8 cellular contexts compared by ENCODE assay signal in genomic region chr17:50200447-50201225, GRCh38. TPM values are rescaled to one million over a fixed set of nuclear protein-coding genes. Genes with fewer than 3 reads are reported as not detected.
A peak's percentile ranks its signal among the peaks of the same experiment; 100 is the strongest.
DNase-seq lines count a peak whose midpoint lies in the region; ATAC-seq and TF ChIP-seq lines count a peak whose summit lies in the region.

No MANE protein-coding gene starts in this region.

- peak overlapping the region; percentile 36 for H3K4me3 ChIP-seq in colonic mucosa

- H3K27me3 ChIP-seq in colonic mucosa, result peaks cover 17% of the 10 kb centered on the region

- peak overlapping the region; percentile 74 for H3K9ac ChIP-seq in colonic mucosa (ENCODE audit: low read depth in 2 of 2, low read length in 2 of 2)

- H3K27ac ChIP-seq in colonic mucosa, result peak overlapping the region; percentile 87

- H3K4me1 ChIP-seq in colonic mucosa, result peaks cover 3% of the 10 kb centered on the region

- DNase-seq in NCI-H460 (ENCODE audit: extremely low read depth, low read depth) (peak; percentile 73), colonic mucosa (peak; percentile 92), left lobe of liver (ENCODE audit: low spot score) (peak; percentile 87)
- DNase-seq in activated CD4-positive, alpha-beta T cell treated with anti-CD3 and anti-CD28 coated beads for 48 hours, result peak; percentile 89
- DNase-seq in stimulated activated CD4-positive, alpha-beta T cell treated with anti-CD3 and anti-CD28 coated beads, Interleukin-2, amount 100 ng/mL, for 24 hours, result peak; percentile 83 to 86

- no peaks in the 10 kb centered on the region for H3K9me3 ChIP-seq in colonic mucosa

- intact Hi-C loops in colonic mucosa (cut with DNase I), result loop anchor here (1.0 to 2.0 kb wide), 2 partner anchors 72 to 97 kb away; no protein-coding TSS in a partner anchor

- peak; percentile 94 for TF ChIP-seq CTCF in GM12872 (IDR thresholded peaks at IDR 0.05; ENCODE audit: insufficient read depth, low read depth, low read length)
- TF ChIP-seq CTCF in colonic mucosa (IDR thresholded peaks at IDR 0.05), result peak; percentile 100

- no peaks in the 10 kb centered on the region for H3K36me3 ChIP-seq in colonic mucosa

- ATAC-seq in HG03045 (IDR thresholded peaks at IDR 0.05; ENCODE audit: unreplicated experiment), result peak; percentile 56
- ATAC-seq in left lobe of liver, result peak; percentile 86
- ATAC-seq in GM21381 (IDR thresholded peaks at IDR 0.05; ENCODE audit: unreplicated experiment), result no peak

RNA-seq across cellular contexts. Expression of gene COL1A1, which starts 0.8 kb away (rescaled TPM):
- 0.66 and 1.2 TPM in 2 replicates for total RNA-seq in NCI-H460 (2014; rRNA removed; shearing (Covaris generic))
- polyA plus RNA-seq in NCI-H460 (2014; cell fraction: nucleus; rRNA removed), result 21.2 and 24.9 TPM in 2 replicates
- total RNA-seq in colonic mucosa (100 to 1,000 TPM in 1 of 2 donors, 10 to 100 TPM in 1; 74.7 to 127 TPM), left lobe of liver (19.3 TPM)

RNA-seq across cellular contexts. Expression of gene SGCA, which starts 34.8 kb away (rescaled TPM):
- not detected in 2 replicates for total RNA-seq in NCI-H460 (2014; rRNA removed; shearing (Covaris generic))
- polyA plus RNA-seq in NCI-H460 (2014; cell fraction: nucleus; rRNA removed), result not detected in 2 replicates
- total RNA-seq in colonic mucosa (1 to 10 TPM in 1 of 2 donors, under 1 TPM in 1; 0.89 to 5.5 TPM), left lobe of liver (1.0 TPM)

RNA-seq across cellular contexts. Expression of gene PPP1R9B, which starts 50.2 kb away (rescaled TPM):
- 38.9 and 40.6 TPM in 2 replicates for total RNA-seq in NCI-H460 (2014; rRNA removed; shearing (Covaris generic))
- 44.4 and 57.1 TPM in 2 replicates for polyA plus RNA-seq in NCI-H460 (2014; cell fraction: nucleus; rRNA removed)
- 10 to 100 TPM; 36.6 to 43.2 TPM for total RNA-seq in colonic mucosa
- total RNA-seq in left lobe of liver, result 18.1 TPM
